8 cellular contexts compared by ENCODE assay signal in the genomic region with DNA sequence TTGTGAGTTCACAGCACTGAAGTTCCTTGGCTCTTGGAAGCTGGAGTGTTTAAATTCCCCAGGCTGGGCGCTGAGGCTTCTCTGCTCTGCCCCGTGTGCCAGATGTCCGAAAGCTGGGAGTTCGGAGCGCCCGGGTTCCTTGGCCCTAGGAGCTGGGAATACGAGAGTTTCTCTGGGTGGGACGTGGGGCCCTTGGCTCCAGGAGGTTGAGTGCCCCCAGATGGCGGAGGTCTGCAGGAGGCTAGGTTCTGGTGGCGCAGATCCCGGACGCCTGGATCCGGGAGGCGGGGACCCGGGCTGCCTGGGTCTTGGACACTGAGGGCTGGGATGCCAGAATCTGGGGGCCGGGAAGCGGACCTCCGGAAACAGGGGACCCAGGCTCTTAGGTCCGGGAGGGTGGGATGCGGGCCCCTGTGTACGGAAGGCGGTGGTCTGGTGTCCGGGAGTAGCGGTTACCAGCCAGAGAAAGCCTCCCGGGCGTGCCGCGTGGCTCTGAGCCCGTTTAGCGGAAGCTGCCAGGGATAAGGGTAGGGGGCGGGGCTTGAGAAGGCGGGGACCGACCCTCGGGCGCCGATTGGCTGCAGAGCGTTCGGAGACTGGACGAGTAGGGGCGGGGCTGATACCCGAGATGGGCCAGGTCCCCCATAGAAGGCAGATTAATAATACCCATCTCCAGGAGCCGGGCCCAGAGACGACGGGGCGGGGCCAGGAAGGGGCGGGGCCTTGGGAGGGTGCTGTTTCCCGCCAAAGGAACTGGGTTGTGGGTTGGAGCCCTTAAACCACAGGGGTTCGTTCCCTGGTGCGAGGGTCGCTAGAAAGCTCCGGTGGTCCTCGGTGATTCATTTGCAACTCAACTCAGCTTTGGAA. TPM values are rescaled to one million over a fixed set of nuclear protein-coding genes. Genes with fewer than 3 reads are reported as not detected.
A peak's percentile ranks its signal among the peaks of the same experiment; 100 is the strongest.
DNase-seq lines count a peak whose midpoint lies in the region; ATAC-seq and TF ChIP-seq lines count a peak whose summit lies in the region.

SLC1A5 (minus strand) TSS at position 494 of the 867 bp plus-strand sequence. CDS start 629 bp downstream, outside the sequence.

- intact Hi-C loops in breast epithelium (cut with DNase I; ENCODE audit: low total_unique reads): no loop called here

- peak within 1 kb of the TSS; percentile 67 for H3K4me3 ChIP-seq in WERI-Rb-1 (ENCODE audit: low read depth, low read length)
- peak within 1 kb of the TSS; percentile 92 to 95 (median 94) for H3K4me3 ChIP-seq in breast epithelium

- DNase-seq in ACHN: peak; percentile 94
- DNase-seq in NCI-H226: peak; percentile 93
- DNase-seq in WERI-Rb-1: peak; percentile 99
- DNase-seq in breast epithelium (ENCODE audit: low spot score in 2 of 2): peak; percentile 96 to 97
- DNase-seq in immature natural killer cell: peak; percentile 90 to 94 (median 92)
- peak; percentile 86 for DNase-seq in smooth muscle cell of the brain vasculature (ENCODE audit: low read depth, low spot score)

- no peaks in the 10 kb centered on the region for H3K36me3 Mint-ChIP-seq in immature natural killer cell

- in situ Hi-C loops in ACHN (cut with HindIII; ENCODE audit: low pct_ligation_motif_present, low pct_unique_long_range_greater_than_20kb, low sequenced_read_pairs): no loop called here

- H3K4me1 ChIP-seq in breast epithelium: peaks cover 8 to 15% of the 10 kb centered on the region in 2 donors

- no peaks in the 10 kb centered on the region for H3K9me3 Mint-ChIP-seq in immature natural killer cell

- H3K36me3 ChIP-seq in WERI-Rb-1 (peaks cover 30% of the 10 kb centered on the region), breast epithelium (no peaks in the 10 kb centered on the region)

- TF ChIP-seq CTCF in WERI-Rb-1 (IDR thresholded peaks at IDR 0.05; ENCODE audit: low read depth, low read length) (no peak), breast epithelium (IDR thresholded peaks at IDR 0.05) (no peak)

- H3K4me1 Mint-ChIP-seq in immature natural killer cell: peaks cover 61 to 67% of the 10 kb centered on the region in 2 donors

- peak within 1 kb of the TSS; percentile 82 to 93 (median 92) for H3K27ac Mint-ChIP-seq in immature natural killer cell

- no peaks in the 10 kb centered on the region for H3K27me3 ChIP-seq in WERI-Rb-1 (ENCODE audit: insufficient read depth, low read depth, severe bottlenecking)
- no peaks in the 10 kb centered on the region for H3K27me3 ChIP-seq in breast epithelium

- ATAC-seq in GM18907 (IDR thresholded peaks at IDR 0.05; ENCODE audit: unreplicated experiment): peak; percentile 66
- ATAC-seq in HG03159 (IDR thresholded peaks at IDR 0.05; ENCODE audit: unreplicated experiment): peak; percentile 69

- H3K4me3 Mint-ChIP-seq in immature natural killer cell: peak within 1 kb of the TSS; percentile 87 to 96 (median 92)

- H3K9me3 ChIP-seq in WERI-Rb-1 (ENCODE audit: severe bottlenecking) (peaks cover 3% of the 10 kb centered on the region), breast epithelium (no peaks in the 10 kb centered on the region)

- H3K27me3 Mint-ChIP-seq in immature natural killer cell (ENCODE audit: low read depth in 3 of 3): peaks cover 0 to 6% (median 5%) of the 10 kb centered on the region in 3 donors

- peak within 1 kb of the TSS; percentile 93 for H3K27ac ChIP-seq in WERI-Rb-1
- H3K27ac ChIP-seq in breast epithelium: peak within 1 kb of the TSS; percentile 90 to 93

- TF ChIP-seq POLR2A in breast epithelium (IDR thresholded peaks at IDR 0.05): peak; percentile 94

RNA-seq across cellular contexts. Expression of gene SLC1A5, which starts in this region (rescaled TPM):
- total RNA-seq in breast epithelium: 100 to 1,000 TPM; 121 to 146 (median 121) TPM
- polyA plus RNA-seq in immature natural killer cell: 10 to 100 TPM; 17.4 to 37.7 (median 32.6) TPM

Comparison
In these comparisons a context has a peak if more than half of its experiments do, and no peak if none do; other contexts are left out.
1. Peak in every context shown above with its lines: DNase-seq, ATAC-seq, H3K4me3 ChIP-seq and H3K27ac ChIP-seq.